In the genomic region with DNA sequence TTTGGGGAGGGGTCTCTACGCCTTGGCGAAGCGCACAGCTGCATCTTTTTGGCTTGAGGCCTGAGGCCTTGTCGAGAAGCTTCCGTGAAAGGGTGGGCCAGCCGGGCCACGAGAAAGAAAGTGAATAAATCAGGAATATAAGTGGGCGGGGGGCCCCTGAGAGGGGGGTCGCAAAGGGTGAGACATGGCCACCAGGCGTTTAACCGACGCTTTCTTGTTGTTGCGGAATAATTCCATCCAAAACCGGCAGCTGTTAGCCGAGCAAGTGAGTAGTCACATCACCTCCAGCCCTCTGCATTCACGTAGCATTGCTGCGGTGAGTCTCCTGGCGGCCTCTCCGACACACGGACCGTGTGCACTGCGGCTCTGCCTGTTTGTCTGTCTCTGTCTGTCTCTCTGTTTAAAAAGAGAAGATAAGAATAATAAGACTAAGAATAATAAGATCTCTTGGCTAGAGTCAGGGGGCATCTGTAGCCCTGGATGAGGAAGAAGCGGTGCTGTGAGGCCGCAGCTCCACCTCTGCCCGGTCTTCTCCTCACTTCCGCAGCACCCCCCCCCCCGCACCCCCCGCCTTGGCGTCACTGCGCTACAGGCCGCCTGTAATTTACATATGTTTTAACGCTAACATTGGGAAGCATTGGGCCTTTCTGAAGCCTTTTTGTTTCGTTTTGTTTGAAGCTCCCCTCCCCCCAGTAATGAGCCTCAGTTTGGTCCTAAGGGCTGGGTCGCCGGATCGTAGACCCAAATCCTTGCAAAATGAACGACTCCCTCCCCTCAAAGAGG, we compare ENCODE assay signal across 8 cellular contexts. TPM values are rescaled to one million over a fixed set of nuclear protein-coding genes. Genes with fewer than 3 reads are reported as not detected.
DNase-seq lines count a peak whose midpoint lies in the region; ATAC-seq and TF ChIP-seq lines count a peak whose summit lies in the region.

No MANE protein-coding gene starts in this region.

- H3K4me1 ChIP-seq in HAP-1 = peaks cover 28% of the 10 kb centered on the region

- H3K36me3 ChIP-seq in HAP-1 (replicated peaks) = 0 out of 2 replicates have a peak, but pooled peaks cover 8% of the 10 kb centered on the region

- ATAC-seq in activated B cell treated with CpG ODN at 0.5 μM for 24 hours (ENCODE audit: low read depth) = peak; percentile 55

- peak overlapping the region; percentile 89 for H3K4me3 ChIP-seq in HAP-1

- H3K4me3 Mint-ChIP-seq in activated B cell treated with CpG ODN at 0.5 μM for 24 hours = peak overlapping the region; percentile 97

- no peaks in the 10 kb centered on the region for H3K9me3 ChIP-seq in HAP-1

- TF ChIP-seq CTCF in activated B cell treated with CpG ODN at 0.5 μM for 24 hours (IDR thresholded peaks at IDR 0.05) = no peak

- POLR2A ChIA-PET in activated B cell treated with CpG ODN at 0.5 μM for 24 hours (lab: Charles Lee) = interaction anchor here (0.5 to 3.1 kb wide), 23 partner anchors 9 to 1296 kb away, joined by 3 to 45 read pairs (median 6); a partner anchor contains a TSS

- H3K27ac Mint-ChIP-seq in activated B cell treated with CpG ODN at 0.5 μM for 24 hours = peak overlapping the region; percentile 93

- no peaks in the 10 kb centered on the region for H3K27me3 Mint-ChIP-seq in activated B cell treated with CpG ODN at 0.5 μM for 24 hours

- in situ Hi-C loops in HAP-1 (cut with MboI; ENCODE audit: low sequenced_read_pairs) = no loop called here

- no peaks in the 10 kb centered on the region for H3K27me3 ChIP-seq in HAP-1 (ENCODE audit: low read depth)

- DNase-seq in GM03348 (ENCODE audit: low spot score) (peak; percentile 85), HAP-1 (ENCODE audit: low spot score in 2 of 2) (peak; percentile 78 to 90), NAMALWA (ENCODE audit: low spot score) (peak; percentile 84), activated B cell treated with CpG ODN at 0.5 μM for 24 hours (peak; percentile 42), iPS-NIHi7 (ENCODE audit: extremely low spot score) (peak; percentile 77), smooth muscle cell of the brain vasculature (ENCODE audit: low read depth, low spot score) (peak; percentile 74), NCI-H1436 treated with DMSO at 0.1 percent for 48 hours (lab: John Stamatoyannopoulos, UW) (no peak)
- peak; percentile 79 for DNase-seq in central memory CD4-positive, alpha-beta T cell

- H3K9me3 Mint-ChIP-seq in activated B cell treated with CpG ODN at 0.5 μM for 24 hours = no peaks in the 10 kb centered on the region

- peaks cover 28% of the 10 kb centered on the region for H3K4me1 Mint-ChIP-seq in activated B cell treated with CpG ODN at 0.5 μM for 24 hours

- intact Hi-C loops in activated B cell treated with CpG ODN at 0.5 μM for 24 hours (cut with micrococcal nuclease) = loop anchor here (1.0 to 10.0 kb wide), 15 partner anchors 40 to 1290 kb away; a partner anchor contains a TSS

- CTCF ChIA-PET in activated B cell treated with CpG ODN at 0.5 μM for 24 hours (lab: Charles Lee) = interaction anchor here (0.8 to 1.4 kb wide), 4 partner anchors 8 to 415 kb away, joined by 3 to 7 read pairs (median 4); no protein-coding TSS in a partner anchor

- H3K36me3 Mint-ChIP-seq in activated B cell treated with CpG ODN at 0.5 μM for 24 hours (ENCODE audit: low read depth) = peaks cover 22% of the 10 kb centered on the region

RNA-seq across cellular contexts. Expression of a gene that starts 0.9 kb away (rescaled TPM):
- 71.4 and 77.4 TPM in 2 replicates for total RNA-seq in activated B cell treated with CpG ODN at 0.5 μM for 24 hours

RNA-seq across cellular contexts. Expression of a gene that starts 40.6 kb away (rescaled TPM):
- 18.7 and 21.5 TPM in 2 replicates for total RNA-seq in activated B cell treated with CpG ODN at 0.5 μM for 24 hours
